Comparison of ENCODE assay signal across 8 cellular contexts in the genomic region with DNA sequence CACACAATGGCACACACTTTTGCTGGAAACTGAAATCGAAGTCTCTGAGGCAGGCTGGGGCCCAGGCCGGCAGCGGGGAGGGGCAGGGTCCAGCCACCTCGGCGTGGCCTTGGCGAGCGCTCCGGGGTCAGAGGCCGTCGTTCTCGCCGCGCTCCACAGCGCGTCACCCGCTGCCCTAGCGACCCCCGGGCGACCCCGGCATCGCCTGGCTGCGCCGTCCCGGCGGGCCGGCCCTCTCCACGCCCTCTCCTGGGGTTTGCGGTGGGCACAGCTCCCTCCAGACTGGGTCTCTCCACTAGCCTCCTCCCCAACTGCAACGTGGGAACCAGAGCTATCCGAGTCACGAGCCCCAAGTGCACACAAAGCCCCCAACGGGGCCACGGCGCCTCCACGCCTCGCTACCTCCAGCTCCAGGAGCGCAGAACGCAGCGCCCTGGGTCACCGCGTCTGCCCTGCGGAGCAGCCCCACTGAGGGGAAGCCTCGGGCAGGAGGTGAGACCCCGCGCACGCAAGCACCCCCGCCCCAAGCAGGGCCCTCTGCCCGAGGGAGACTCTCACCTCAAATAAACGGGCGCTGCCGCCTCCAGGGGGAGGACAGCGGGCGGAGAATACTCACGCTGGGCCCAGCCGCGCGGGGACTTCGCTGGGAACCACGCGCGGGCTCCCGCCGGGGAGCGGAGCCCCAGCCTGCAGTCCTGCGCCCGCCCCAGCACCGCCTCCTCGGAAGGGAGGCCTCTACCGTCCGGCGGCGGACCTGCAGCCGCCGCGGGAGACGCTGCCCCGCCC.
DNase-seq lines count a peak whose midpoint lies in the region; ATAC-seq and TF ChIP-seq lines count a peak whose summit lies in the region.

No MANE protein-coding gene starts in this region.

- no peaks in the 10 kb centered on the region for H3K9me3 ChIP-seq in mononuclear cell (ENCODE audit: low read depth, low read length)

- DNase-seq in AG09319 (ENCODE audit: extremely low read depth, low read depth) (peak; percentile 32), NCI-H526 (lab: John Stamatoyannopoulos, UW) (peak; percentile 65 to 92), endothelial cell (ENCODE audit: low spot score) (peak; percentile 87)
- DNase-seq in activated CD8-positive, alpha-beta memory T cell treated with anti-CD3 and anti-CD28 coated beads for 4 hours (ENCODE audit: low read depth in 2 of 2), result peak; percentile 42 to 44
- DNase-seq in stimulated activated CD8-positive, alpha-beta memory T cell treated with anti-CD3 and anti-CD28 coated beads, Interleukin-2, amount 100 ng/mL, for 1 hour (ENCODE audit: low read depth in 2 of 2), result peak; percentile 53 to 57

- peak overlapping the region; percentile 87 for H3K4me3 Mint-ChIP-seq in endothelial cell (ENCODE audit: unreplicated experiment)

- peaks cover 15% of the 10 kb centered on the region for H3K4me1 ChIP-seq in mononuclear cell (ENCODE audit: insufficient read depth, low read length)

- TF ChIP-seq CTCF in AG09319 (IDR thresholded peaks at IDR 0.05; ENCODE audit: low read depth, low read length), result peak; percentile 44
- TF ChIP-seq CTCF in endothelial cell (IDR thresholded peaks at IDR 0.05; ENCODE audit: unreplicated experiment), result peak; percentile 75

- no peaks in the 10 kb centered on the region for H3K4me1 Mint-ChIP-seq in endothelial cell (ENCODE audit: unreplicated experiment)

- H3K9me3 Mint-ChIP-seq in endothelial cell (ENCODE audit: unreplicated experiment), result no peaks in the 10 kb centered on the region

- H3K4me3 ChIP-seq in mononuclear cell (ENCODE audit: low read length), result peak overlapping the region; percentile 40

- peaks cover 68% of the 10 kb centered on the region for H3K27me3 ChIP-seq in mononuclear cell (ENCODE audit: insufficient read depth, low read length)

- no peak overlapping the region for H3K27ac Mint-ChIP-seq in endothelial cell (ENCODE audit: unreplicated experiment)

- H3K27me3 Mint-ChIP-seq in endothelial cell (ENCODE audit: unreplicated experiment), result peaks cover 6% of the 10 kb centered on the region

- peaks cover 4% of the 10 kb centered on the region for H3K36me3 Mint-ChIP-seq in endothelial cell (ENCODE audit: low read depth, unreplicated experiment)

- ATAC-seq in GM19023 (IDR thresholded peaks at IDR 0.05; ENCODE audit: unreplicated experiment) (peak; percentile 98), HG03175 (IDR thresholded peaks at IDR 0.05; ENCODE audit: unreplicated experiment) (peak; percentile 99)

Comparison
In these comparisons a context has a peak if more than half of its experiments do, and no peak if none do; other contexts are left out.
1. Peak in every context shown above with its lines: DNase-seq, ATAC-seq and H3K4me3 ChIP-seq.
2. DNase-seq: peak in every context shown above with its lines; median percentile 87 in endothelial cell; 78 in NCI-H526; 55 in stimulated activated CD8-positive, alpha-beta memory T cell treated with anti-CD3 and anti-CD28 coated beads, Interleukin-2, amount 100 ng/mL, for 1 hour; 43 in activated CD8-positive, alpha-beta memory T cell treated with anti-CD3 and anti-CD28 coated beads for 4 hours; 32 in AG09319.